Comparison of ENCODE assay signal across 8 cellular contexts in genomic region chr14:61560323-61560722, GRCh38.
DNase-seq lines count a peak whose midpoint lies in the region; ATAC-seq and TF ChIP-seq lines count a peak whose summit lies in the region.

No MANE protein-coding gene starts in this region.

- no peaks in the 10 kb centered on the region for H3K9me3 Mint-ChIP-seq in progenitor cell of endocrine pancreas (ENCODE audit: low read depth)

- intact Hi-C loops in Panc1 (cut with micrococcal nuclease; ENCODE audit: unreplicated experiment) = no loop called here

- peak overlapping the region; percentile 57 for H3K27ac Mint-ChIP-seq in progenitor cell of endocrine pancreas

- no peak overlapping the region for H3K4me3 Mint-ChIP-seq in progenitor cell of endocrine pancreas (ENCODE audit: low read depth)

- H3K36me3 ChIP-seq in Panc1 (ENCODE audit: control insufficient read depth, insufficient read depth, low read length) = no peaks in the 10 kb centered on the region

- peaks cover 24% of the 10 kb centered on the region for H3K4me1 Mint-ChIP-seq in progenitor cell of endocrine pancreas (ENCODE audit: low read depth)

- CTCF ChIA-PET in Panc1 (lab: Charles Lee) = no interaction called here

- peak overlapping the region; percentile 87 for H3K27ac ChIP-seq in Panc1 (ENCODE audit: low read length)

- DNase-seq in DMS53 (lab: John Stamatoyannopoulos, UW) = peak; percentile 87
- no peak for DNase-seq in Panc1 (ENCODE audit: low read depth, low spot score)
- peak; percentile 67 for DNase-seq in fibroblast of peridontal ligament (ENCODE audit: extremely low read depth)
- no peak for DNase-seq in progenitor cell of endocrine pancreas (ENCODE audit: low spot score, unreplicated experiment)
- no peak for DNase-seq in GM19240 (ENCODE audit: insufficient read length, low spot score)
- DNase-seq in dedifferentiated amniotic fluid mesenchymal stem cell (ENCODE audit: extremely low spot score) = no peak
- DNase-seq in cerebellar nuclear complex (lab: John Stamatoyannopoulos, UW) = no peak

- peak; percentile 46; the same call in 1 of the 2 replicates for ATAC-seq in Panc1
- ATAC-seq in HG03342 (IDR thresholded peaks at IDR 0.05; ENCODE audit: unreplicated experiment) = no peak

- in situ Hi-C loops in Panc1 (cut with HindIII; ENCODE audit: low pct_unique_long_range_greater_than_20kb, low sequenced_read_pairs) = no loop called here

- no peaks in the 10 kb centered on the region for H3K27me3 ChIP-seq in Panc1 (ENCODE audit: control insufficient read depth, insufficient read depth, low read length)

- H3K4me1 ChIP-seq in Panc1 (ENCODE audit: control insufficient read depth, insufficient read depth, low read length) = peaks cover 20% of the 10 kb centered on the region

- no peaks in the 10 kb centered on the region for H3K9me3 ChIP-seq in Panc1 (ENCODE audit: control insufficient read depth, insufficient read depth, low read depth, low read length)

- H3K36me3 Mint-ChIP-seq in progenitor cell of endocrine pancreas (ENCODE audit: insufficient read depth) = no peaks in the 10 kb centered on the region

- H3K27me3 Mint-ChIP-seq in progenitor cell of endocrine pancreas = no peaks in the 10 kb centered on the region

- BruUV-seq in Panc1 (replicated peaks; lab: Mats Ljungman, UMichigan) = no TSS peak

- POLR2A ChIA-PET in Panc1 (lab: Charles Lee) = no interaction called here

- TF ChIP-seq CTCF in Panc1 (IDR thresholded peaks at IDR 0.05) (no peak), progenitor cell of endocrine pancreas (IDR thresholded peaks at IDR 0.05; ENCODE audit: unreplicated experiment) (no peak)

- peak overlapping the region; percentile 37 to 48; a peak in 3 of 4 replicates for H3K4me3 ChIP-seq in Panc1 (ENCODE audit: low read depth in 2 of 2, low read length in 2 of 2)

Comparison
In these comparisons a context has a peak if more than half of its experiments do, and no peak if none do; other contexts are left out.
1. DNase-seq: peak in DMS53 (single experiment) and fibroblast of peridontal ligament (single experiment); none in Panc1 (single experiment), progenitor cell of endocrine pancreas (single experiment), GM19240 (single experiment), dedifferentiated amniotic fluid mesenchymal stem cell (single experiment) and cerebellar nuclear complex (0 of 2).